24 cellular contexts compared by ENCODE assay signal in the genomic region with DNA sequence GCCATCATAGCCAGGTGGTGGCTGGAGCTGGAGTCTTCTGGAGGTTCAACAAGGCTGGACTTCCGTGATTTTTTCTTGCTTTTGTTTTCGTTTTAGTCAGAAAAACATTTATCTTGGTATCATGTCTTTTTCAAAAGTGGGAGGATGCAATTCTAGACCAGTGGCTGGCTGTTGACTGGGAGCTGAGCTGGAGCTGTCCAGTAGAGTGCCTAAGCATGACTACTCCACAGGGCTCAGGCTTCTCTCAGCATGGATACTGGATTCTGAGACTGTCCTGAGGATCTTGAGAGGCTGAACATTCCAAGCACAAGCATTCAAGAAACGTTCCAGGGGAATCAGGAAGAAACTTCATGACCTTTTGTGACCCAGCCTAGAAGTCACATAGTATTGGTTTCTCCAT.
"Had no signal": no experiment of that assay in that cellular context is flagged by ENCODE, and none has a peak within 500 bp of the region (broad histone marks: within the 10 kb centered on the region; RNA-seq: fewer than 3 reads in every experiment).

No MANE protein-coding gene starts in this region.

- H3K9me3 ChIP-seq: esophagus squamous epithelium, mucosa of descending colon, transverse colon had no signal

- H3K4me2 ChIP-seq: hepatocyte, smooth muscle cell had no signal

- ATAC-seq: activated CD8-positive, alpha-beta T cell treated with anti-CD3 and anti-CD28 coated beads for 36 hours; activated T-cell treated with anti-CD3 and anti-CD28 coated beads, Interleukin-2, amount 50 U/mL, for 4 hours; activated T-helper 17 cell treated with anti-CD3 and anti-CD28 coated beads, Interleukin-2, amount 50 U/mL, for 72 hours; natural killer cell treated with Interleukin-12 subunit alpha and Interleukin-12 subunit beta and Interleukin-15 and Interleukin-18, amount 100 ng/mL, for 72 hours; stimulated activated naive B cell treated with anti-CD40 and anti-IgM and Interleukin-4, amounts not matched to agents 10 μg/mL and 1 μg/mL and 100 μg/mL, for 72 hours had no signal

- H3K4me1 ChIP-seq: transverse colon had no signal

- FAIRE-seq: frontal cortex, keratinocyte, urothelium cell line had no signal

- H3K4me3 ChIP-seq: esophagus squamous epithelium, hepatocyte, lung, mucosa of descending colon, smooth muscle cell, transverse colon had no signal

- DNase-seq: activated B cell treated with CpG ODN at 0.5 μM for 24 hours; activated CD4-positive, alpha-beta T cell treated with anti-CD3 and anti-CD28 coated beads, Interleukin-2, amount 50 U/mL, for 1 hour; activated CD8-positive, alpha-beta T cell treated with anti-CD3 and anti-CD28 coated beads for 36 hours; activated gamma-delta T cell treated with Interleukin-2 at 50 U/mL for 16 hours; activated naive CD4-positive, alpha-beta T cell treated with anti-CD3 and anti-CD28 coated beads, Interleukin-2, amount 50 U/mL, for 16 hours; activated T-cell treated with anti-CD3 and anti-CD28 coated beads, Interleukin-2, amount 50 U/mL, for 4 hours; amniotic stem cell; effector CD4-positive, alpha-beta T cell; esophagus squamous epithelium; mesendoderm; stimulated activated CD4-positive, alpha-beta T cell treated with anti-CD3 and anti-CD28 coated beads, Interleukin-1b, Interleukin-23, amount 100 ng/mL, for 48 hours; stimulated activated naive B cell treated with anti-CD40 and anti-IgM and Interleukin-4, amounts not matched to agents 10 μg/mL and 1 μg/mL and 100 μg/mL, for 72 hours; T-helper 1 cell; transverse colon had no signal

- H3K79me2 ChIP-seq: hepatocyte had no signal

- H3K36me3 ChIP-seq: esophagus squamous epithelium, transverse colon had no signal

- H2AFZ ChIP-seq: hepatocyte had no signal

- H3K27ac ChIP-seq: epithelial cell of prostate, hepatocyte had no signal

- H3K27me3 ChIP-seq: esophagus squamous epithelium, hepatocyte, transverse colon had no signal
